14 cellular contexts compared by ENCODE assay signal in genomic region chr2:178205853-178206516, GRCh38. TPM values are rescaled to one million over a fixed set of nuclear protein-coding genes. Genes with fewer than 3 reads are reported as not detected.
DNase-seq lines count a peak whose midpoint lies in the region; TF ChIP-seq lines count a peak whose summit lies in the region.
"Had no signal": no experiment of that assay in that cellular context is flagged by ENCODE, and none has a peak within 500 bp of the region (broad histone marks: within the 10 kb centered on the region; RNA-seq: fewer than 3 reads in every experiment).

No MANE protein-coding gene starts in this region.

- WGBS in endodermal cell (ENCODE audit: insufficient coverage in 1 of 2, insufficient read length in 1 of 2), 2 experiments: 82 to 93% methylated on average over 2 to 3 of the region's 3 CpGs

- H3K36me3 ChIP-seq in endodermal cell (ENCODE audit: control insufficient read depth, insufficient read depth, low read length): no peaks in the 10 kb centered on the region
- H3K36me3 ChIP-seq: upper lobe of right lung had no signal

- H3K9me3 ChIP-seq in endodermal cell (ENCODE audit: control insufficient read depth, low read length): no peaks in the 10 kb centered on the region
- H3K9me3 ChIP-seq: upper lobe of right lung had no signal

- H3K27ac ChIP-seq in endodermal cell (ENCODE audit: low read depth, low read length): no peak overlapping the region
- H3K27ac ChIP-seq: SK-N-MC, upper lobe of right lung had no signal

- H3K36me3 Mint-ChIP-seq in activated CD4-positive, alpha-beta memory T cell treated with anti-CD3 and anti-CD28 coated beads for 36 hours: no peaks in the 10 kb centered on the region
- H3K36me3 Mint-ChIP-seq in endodermal cell (ENCODE audit: low read depth): no peaks in the 10 kb centered on the region
- H3K36me3 Mint-ChIP-seq: activated naive CD4-positive, alpha-beta T cell treated with anti-CD3 and anti-CD28 coated beads, Interleukin-2, amount 10 ng/mL, durations not matched to agents 7 days and 5 days; CD14-positive monocyte had no signal

- POLR2A ChIA-PET in activated CD4-positive, alpha-beta memory T cell treated with anti-CD3 and anti-CD28 coated beads for 36 hours (lab: Charles Lee): no interaction called here

- TF ChIP-seq CTCF in choroid plexus epithelial cell (conservative IDR thresholded peaks at IDR 0.05; ENCODE audit: low read depth, low read length) (no peak), endodermal cell (conservative IDR thresholded peaks at IDR 0.05) (no peak)

- H3K9me3 Mint-ChIP-seq in activated CD4-positive, alpha-beta memory T cell treated with anti-CD3 and anti-CD28 coated beads for 36 hours: no peaks in the 10 kb centered on the region
- H3K9me3 Mint-ChIP-seq in endodermal cell: no peaks in the 10 kb centered on the region
- H3K9me3 Mint-ChIP-seq: activated naive CD4-positive, alpha-beta T cell treated with anti-CD3 and anti-CD28 coated beads, Interleukin-2, amount 10 ng/mL, durations not matched to agents 7 days and 5 days; central memory CD8-positive, alpha-beta T cell had no signal

- H3K27ac Mint-ChIP-seq in activated CD4-positive, alpha-beta memory T cell treated with anti-CD3 and anti-CD28 coated beads for 36 hours: no peak overlapping the region
- H3K27ac Mint-ChIP-seq in endodermal cell: no peak overlapping the region
- H3K27ac Mint-ChIP-seq: activated naive CD4-positive, alpha-beta T cell treated with anti-CD3 and anti-CD28 coated beads, Interleukin-2, amount 10 ng/mL, durations not matched to agents 7 days and 5 days; CD14-positive monocyte had no signal

- H3K27me3 Mint-ChIP-seq in activated CD4-positive, alpha-beta memory T cell treated with anti-CD3 and anti-CD28 coated beads for 36 hours: peaks cover 25% of the 10 kb centered on the region
- peaks cover 21% of the 10 kb centered on the region for H3K27me3 Mint-ChIP-seq in endodermal cell (ENCODE audit: insufficient read depth)

- no peak overlapping the region for H3K9ac ChIP-seq in endodermal cell (ENCODE audit: extremely low read depth, low read length, poor library complexity, severe bottlenecking)

- DNase-seq in DMS53 treated with DMSO at 0.1 percent for 48 hours (lab: John Stamatoyannopoulos, UW; ENCODE audit: unreplicated experiment) (peak; percentile 82), M059J (ENCODE audit: low read depth) (peak; percentile 73), choroid plexus epithelial cell (ENCODE audit: low read depth) (peak; percentile 53), non-pigmented ciliary epithelial cell (ENCODE audit: low read depth) (peak; percentile 44), SKM-1 (lab: John Stamatoyannopoulos, UW; ENCODE audit: unreplicated experiment) (no peak), pons (ENCODE audit: low spot score) (no peak), endodermal cell (no peak)
- no peak for DNase-seq in activated CD4-positive, alpha-beta memory T cell treated with anti-CD3 and anti-CD28 coated beads for 36 hours
- DNase-seq: activated naive CD4-positive, alpha-beta T cell treated with anti-CD3 and anti-CD28 coated beads, Interleukin-2, amount 10 ng/mL, durations not matched to agents 7 days and 5 days; KG1; upper lobe of right lung had no signal

- H3K4me1 ChIP-seq in endodermal cell (ENCODE audit: control insufficient read depth, insufficient read depth, low read length): no peaks in the 10 kb centered on the region
- H3K4me1 ChIP-seq: upper lobe of right lung had no signal

- peaks cover 3% of the 10 kb centered on the region for H3K4me1 Mint-ChIP-seq in activated CD4-positive, alpha-beta memory T cell treated with anti-CD3 and anti-CD28 coated beads for 36 hours (ENCODE audit: low read depth)
- peaks cover under 1% of the 10 kb centered on the region for H3K4me1 Mint-ChIP-seq in endodermal cell
- H3K4me1 Mint-ChIP-seq: CD14-positive monocyte; central memory CD8-positive, alpha-beta T cell had no signal

- H3K27me3 ChIP-seq in endodermal cell (ENCODE audit: control insufficient read depth, insufficient read depth, low read length, poor library complexity, severe bottlenecking): no peaks in the 10 kb centered on the region
- H3K27me3 ChIP-seq: upper lobe of right lung had no signal

- H3K4me3 ChIP-seq in choroid plexus epithelial cell (ENCODE audit: low read depth, low read length): no peak overlapping the region
- H3K4me3 ChIP-seq in endodermal cell (ENCODE audit: low read length): no peak overlapping the region
- H3K4me3 ChIP-seq: SK-N-MC, upper lobe of right lung had no signal

- CTCF ChIA-PET in activated CD4-positive, alpha-beta memory T cell treated with anti-CD3 and anti-CD28 coated beads for 36 hours (lab: Charles Lee): interaction anchor here (0.6 kb wide), 1 partner anchor 1739 kb away, joined by 3 read pairs; no protein-coding TSS in a partner anchor

- no peak overlapping the region for H3K4me3 Mint-ChIP-seq in activated CD4-positive, alpha-beta memory T cell treated with anti-CD3 and anti-CD28 coated beads for 36 hours
- no peak overlapping the region for H3K4me3 Mint-ChIP-seq in endodermal cell
- H3K4me3 Mint-ChIP-seq: activated naive CD4-positive, alpha-beta T cell treated with anti-CD3 and anti-CD28 coated beads, Interleukin-2, amount 10 ng/mL, durations not matched to agents 7 days and 5 days; CD14-positive monocyte; central memory CD8-positive, alpha-beta T cell had no signal

- intact Hi-C loops in activated CD4-positive, alpha-beta memory T cell treated with anti-CD3 and anti-CD28 coated beads for 36 hours (cut with micrococcal nuclease): loop anchor here (10.0 kb wide), 1 partner anchor 1249 kb away; no protein-coding TSS in a partner anchor

RNA-seq across cellular contexts. Expression of gene OSBPL6, which starts 11.7 kb away (rescaled TPM):
- total RNA-seq in M059J (2014; rRNA removed; shearing (Covaris generic)): 4.0 and 5.7 TPM in 2 replicates
- 1 to 10 TPM; 1.5 to 1.9 TPM for total RNA-seq in activated CD4-positive, alpha-beta memory T cell treated with anti-CD3 and anti-CD28 coated beads for 36 hours
- 1 to 10 TPM; 3.4 to 3.6 TPM for total RNA-seq in endodermal cell
- polyA plus RNA-seq in endodermal cell (2013, experiment 1 of 2): 8.3 TPM
- polyA plus RNA-seq in endodermal cell (2013, experiment 2 of 2): 7.9 TPM
- polyA plus RNA-seq: CD14-positive monocyte had no signal

Comparison
In these comparisons a context has a peak if more than half of its experiments do, and no peak if none do; other contexts are left out.
1. DNase-seq: peak in DMS53 treated with DMSO at 0.1 percent for 48 hours (single experiment), M059J (single experiment), choroid plexus epithelial cell (single experiment) and non-pigmented ciliary epithelial cell (single experiment); none in SKM-1 (single experiment), pons (single experiment), activated CD4-positive, alpha-beta memory T cell treated with anti-CD3 and anti-CD28 coated beads for 36 hours (single experiment) and endodermal cell (single experiment).